In genomic region chr5:132383984-132384383, GRCh38 we compare ENCODE assay signal across 19 cellular contexts.
"Had no signal": no experiment of that assay in that cellular context is flagged by ENCODE, and none has a peak within 500 bp of the region (broad histone marks: within the 10 kb centered on the region; RNA-seq: fewer than 3 reads in every experiment).

No MANE protein-coding gene starts in this region.

- DNase-seq: Karpas-422, KG1, MG63, NCI-H1092, NCI-H1105 treated with DMSO at 0.1 percent for 48 hours, NCI-H1417 treated with DMSO at 0.1 percent for 48 hours, NCI-H146, NCI-H1694 treated with DMSO at 0.1 percent for 48 hours, NCI-H1930, NCI-H2081, NCI-H2107, NCI-H2227 treated with DMSO at 0.1 percent for 48 hours, NCI-H524, NCI-H526 treated with DMSO at 0.1 percent for 48 hours, NCI-H748 treated with DMSO at 0.1 percent for 48 hours, RPMI8226, SHP77, SK-N-SH, SW 1271 had no signal

- H3K9me3 ChIP-seq: MG63, SK-N-SH had no signal
